16 cellular contexts compared by ENCODE assay signal in genomic region chr19:14509382-14509781, GRCh38. TPM values are rescaled to one million over a fixed set of nuclear protein-coding genes. Genes with fewer than 3 reads are reported as not detected.
DNase-seq lines count a peak whose midpoint lies in the region; ATAC-seq and TF ChIP-seq lines count a peak whose summit lies in the region.
"Had no signal": no experiment of that assay in that cellular context is flagged by ENCODE, and none has a peak within 500 bp of the region (broad histone marks: within the 10 kb centered on the region; RNA-seq: fewer than 3 reads in every experiment).

No MANE protein-coding gene starts in this region.

- TF ChIP-seq CTCF in right atrium auricular region (IDR thresholded peaks at IDR 0.05) (no peak), type B pancreatic cell (conservative IDR thresholded peaks at IDR 0.05) (no peak), right lobe of liver (IDR thresholded peaks at IDR 0.05) (no peak)

- H3K4me1 Mint-ChIP-seq in T-cell (peaks cover 66 to 71% (median 70%) of the 10 kb centered on the region in 3 donors), type B pancreatic cell (ENCODE audit: unreplicated experiment) (peaks cover 34% of the 10 kb centered on the region)
- peaks cover 35 to 58% (median 42%) of the 10 kb centered on the region in 3 donors for H3K4me1 Mint-ChIP-seq in CD8-positive, alpha-beta memory T cell

- H3K9me3 ChIP-seq in right atrium auricular region (no peaks in the 10 kb centered on the region), right lobe of liver (no peaks in the 10 kb centered on the region)
- no peaks in the 10 kb centered on the region for H3K9me3 ChIP-seq in CD8-positive, alpha-beta memory T cell (ENCODE audit: low read length)

- peaks cover under 1% of the 10 kb centered on the region in 2 donors for H3K36me3 Mint-ChIP-seq in activated naive CD4-positive, alpha-beta T cell treated with anti-CD3 and anti-CD28 coated beads, Interleukin-2, amount 50 U/mL, for 72 hours
- no peaks in the 10 kb centered on the region for H3K36me3 Mint-ChIP-seq in T-cell
- no peaks in the 10 kb centered on the region for H3K36me3 Mint-ChIP-seq in type B pancreatic cell
- H3K36me3 Mint-ChIP-seq in CD8-positive, alpha-beta memory T cell, result peaks cover 0 to 15% (median 0%) of the 10 kb centered on the region in 3 donors

- peaks cover 8% of the 10 kb centered on the region for H3K36me3 ChIP-seq in right atrium auricular region
- peaks cover 0 to 4% (median 2%) of the 10 kb centered on the region in 4 donors for H3K36me3 ChIP-seq in right lobe of liver
- H3K36me3 ChIP-seq in CD8-positive, alpha-beta memory T cell (ENCODE audit: insufficient read depth, low read length), result peaks cover 6% of the 10 kb centered on the region

- H3K4me3 ChIP-seq in right atrium auricular region (no peak overlapping the region), right lobe of liver (no peak overlapping the region)
- no peak overlapping the region for H3K4me3 ChIP-seq in CD8-positive, alpha-beta memory T cell (ENCODE audit: low read length)

- H3K4me3 Mint-ChIP-seq in T-cell, result peak overlapping the region in 1 of 3 donors; percentile 16
- H3K4me3 Mint-ChIP-seq in type B pancreatic cell, result peak overlapping the region; percentile 60
- H3K4me3 Mint-ChIP-seq in CD8-positive, alpha-beta memory T cell, result no peak overlapping the region

- intact Hi-C loops in right lobe of liver (cut with DNase I), result loop anchor here in 1 of 2 donors (10.0 kb wide), 1 partner anchor 45 kb away; no protein-coding TSS in a partner anchor

- no peak for TF ChIP-seq POLR2A in right lobe of liver (IDR thresholded peaks at IDR 0.05)

- H3K27ac Mint-ChIP-seq in activated naive CD4-positive, alpha-beta T cell treated with anti-CD3 and anti-CD28 coated beads, Interleukin-2, amount 50 U/mL, for 72 hours, result peak overlapping the region; percentile 16 to 34
- H3K27ac Mint-ChIP-seq in T-cell (peak overlapping the region; percentile 75 to 79), type B pancreatic cell (peak overlapping the region; percentile 100)
- peak overlapping the region in 4 of 8 donors; percentile 29 to 92 (median 56) for H3K27ac Mint-ChIP-seq in CD8-positive, alpha-beta memory T cell

- no peak for DNase-seq in activated naive CD4-positive, alpha-beta T cell treated with anti-CD3 and anti-CD28 coated beads, Interleukin-2, amount 50 U/mL, for 72 hours (ENCODE audit: low spot score in 2 of 2)
- DNase-seq in activated naive CD4-positive, alpha-beta T cell (lab: John Stamatoyannopoulos, UW), result no peak
- no peak for DNase-seq in T-cell
- DNase-seq in right atrium auricular region (ENCODE audit: low spot score), result no peak
- no peak for DNase-seq in type B pancreatic cell (ENCODE audit: extremely low spot score, unreplicated experiment)
- DNase-seq in cerebellar nuclear complex (lab: John Stamatoyannopoulos, UW), result no peak
- no peak for DNase-seq in right lobe of liver
- no peak for DNase-seq in CD8-positive, alpha-beta memory T cell
- DNase-seq: activated T-cell treated with anti-CD3 and anti-CD28 coated beads for 4 hours, anterior cingulate cortex, dermis blood vessel endothelial cell, DMS 273 treated with DMSO at 0.1 percent for 48 hours, left colon, NCI-H1930, NCI-H526 had no signal

- CTCF ChIA-PET in T-cell (lab: Charles Lee), result interaction anchor here (0.5 to 1.7 kb wide), 4 partner anchors 14 to 50 kb away, joined by 3 to 4 read pairs (median 4); partner anchors contain the start of gene GIPC1 (in 1 of the 2)
- CTCF ChIA-PET in CD8-positive, alpha-beta memory T cell (lab: Charles Lee), result interaction anchor here (1.3 to 1.4 kb wide), 2 partner anchors 11 to 14 kb away, joined by 3 to 5 read pairs; no protein-coding TSS in a partner anchor

- ATAC-seq in activated naive CD4-positive, alpha-beta T cell treated with anti-CD3 and anti-CD28 coated beads, Interleukin-2, amount 50 U/mL, for 72 hours, result no peak
- no peak for ATAC-seq in T-cell (replicated peaks in 1 of 4)
- ATAC-seq in right lobe of liver, result no peak
- ATAC-seq: activated CD4-positive, CD25-positive, alpha-beta regulatory T cell treated with anti-CD3 and anti-CD28 coated beads, Interleukin-2, amount 50 U/mL, for 24 hours; left colon had no signal

- H3K27me3 Mint-ChIP-seq in T-cell, result no peaks in the 10 kb centered on the region
- peaks cover 3% of the 10 kb centered on the region for H3K27me3 Mint-ChIP-seq in type B pancreatic cell
- H3K27me3 Mint-ChIP-seq in CD8-positive, alpha-beta memory T cell, result peaks cover 0 to 2% of the 10 kb centered on the region in 2 donors

- H3K27ac ChIP-seq in right atrium auricular region (peak overlapping the region; percentile 52 to 53), right lobe of liver (no peak overlapping the region)
- no peak overlapping the region for H3K27ac ChIP-seq in CD8-positive, alpha-beta memory T cell (ENCODE audit: low read depth, low read length)

- H3K4me1 ChIP-seq in right atrium auricular region (peaks cover 0 to 18% of the 10 kb centered on the region in 2 donors), right lobe of liver (peaks cover 0 to 44% (median 15%) of the 10 kb centered on the region in 4 donors)
- peaks cover 61% of the 10 kb centered on the region for H3K4me1 ChIP-seq in CD8-positive, alpha-beta memory T cell (ENCODE audit: insufficient read depth, low read length)

- H3K9me3 Mint-ChIP-seq in activated naive CD4-positive, alpha-beta T cell treated with anti-CD3 and anti-CD28 coated beads, Interleukin-2, amount 50 U/mL, for 72 hours, result no peaks in the 10 kb centered on the region
- no peaks in the 10 kb centered on the region for H3K9me3 Mint-ChIP-seq in T-cell
- H3K9me3 Mint-ChIP-seq in type B pancreatic cell, result no peaks in the 10 kb centered on the region
- no peaks in the 10 kb centered on the region for H3K9me3 Mint-ChIP-seq in CD8-positive, alpha-beta memory T cell

- no CpG with 5 or more reads among the region's 4 CpGs for WGBS in right lobe of liver (ENCODE audit: insufficient coverage, low coverage, low lambda C conversion rate, missing lambda C conversion rate)

- H3K27me3 ChIP-seq in right atrium auricular region (no peaks in the 10 kb centered on the region), right lobe of liver (no peaks in the 10 kb centered on the region)
- H3K27me3 ChIP-seq in CD8-positive, alpha-beta memory T cell (ENCODE audit: insufficient read depth, low read length, poor library complexity, severe bottlenecking), result no peaks in the 10 kb centered on the region

- POLR2A ChIA-PET in T-cell (lab: Charles Lee), result interaction anchor here (1.0 to 2.2 kb wide), 2 partner anchors 9 to 27 kb away, joined by 7 to 13 read pairs; partner anchors contain the start of gene DNAJB1 (in 1 of the 2)
- POLR2A ChIA-PET in CD8-positive, alpha-beta memory T cell (lab: Charles Lee), result interaction anchor here (0.8 to 1.8 kb wide), 3 partner anchors 9 to 12 kb away, joined by 6 to 15 read pairs (median 7); partner anchors contain the start of gene DNAJB1

RNA-seq across cellular contexts. Expression of gene DNAJB1, which starts 8.8 kb away (rescaled TPM):
- total RNA-seq in activated naive CD4-positive, alpha-beta T cell treated with anti-CD3 and anti-CD28 coated beads, Interleukin-2, amount 50 U/mL, for 72 hours, result 100 to 1,000 TPM in 1 of 2 donors, 10 to 100 TPM in 1; 59.5 to 124 TPM
- total RNA-seq in T-cell (100 to 1,000 TPM; 158 to 575 (median 165) TPM), right atrium auricular region (10 to 100 TPM; 36.5 to 52.9 TPM), type B pancreatic cell (ENCODE audit: low replicate concordance) (142 and 277 TPM in 2 replicates), right lobe of liver (10 to 100 TPM; 35.7 to 76.8 (median 52.1) TPM)
- 100 to 1,000 TPM in 1 of 2 experiments, 10 to 100 TPM in 1; 98.6 to 103 TPM for total RNA-seq in CD8-positive, alpha-beta memory T cell
- 385 TPM for polyA plus RNA-seq in CD8-positive, alpha-beta memory T cell

RNA-seq across cellular contexts. Expression of gene GIPC1, which starts 13.5 kb away (rescaled TPM):
- total RNA-seq in activated naive CD4-positive, alpha-beta T cell treated with anti-CD3 and anti-CD28 coated beads, Interleukin-2, amount 50 U/mL, for 72 hours, result 10 to 100 TPM; 24.8 to 33.3 TPM
- total RNA-seq in T-cell (10 to 100 TPM; 27.5 to 44.4 (median 35.4) TPM), right atrium auricular region (10 to 100 TPM; 49.6 to 58.2 TPM), type B pancreatic cell (ENCODE audit: low replicate concordance) (123 and 308 TPM in 2 replicates), right lobe of liver (10 to 100 TPM; 25.2 to 63.5 (median 29.8) TPM)
- total RNA-seq in CD8-positive, alpha-beta memory T cell, result 10 to 100 TPM; 32.7 to 36.7 TPM
- polyA plus RNA-seq in CD8-positive, alpha-beta memory T cell, result 43.4 TPM

RNA-seq across cellular contexts. Expression of gene TECR, which starts 20.0 kb away (rescaled TPM):
- 100 to 1,000 TPM; 116 to 118 TPM for total RNA-seq in activated naive CD4-positive, alpha-beta T cell treated with anti-CD3 and anti-CD28 coated beads, Interleukin-2, amount 50 U/mL, for 72 hours
- total RNA-seq in T-cell (100 to 1,000 TPM; 137 to 207 (median 171) TPM), right atrium auricular region (10 to 100 TPM; 60.3 to 63.9 TPM), type B pancreatic cell (ENCODE audit: low replicate concordance) (171 and 240 TPM in 2 replicates), right lobe of liver (10 to 100 TPM; 37.9 to 99.0 (median 77.0) TPM)
- 100 to 1,000 TPM; 114 to 123 TPM for total RNA-seq in CD8-positive, alpha-beta memory T cell
- 268 TPM for polyA plus RNA-seq in CD8-positive, alpha-beta memory T cell

RNA-seq across cellular contexts. Expression of gene PTGER1, which starts 34.2 kb away (rescaled TPM):
- total RNA-seq in activated naive CD4-positive, alpha-beta T cell treated with anti-CD3 and anti-CD28 coated beads, Interleukin-2, amount 50 U/mL, for 72 hours, result under 1 TPM; 0.20 to 0.97 TPM
- total RNA-seq in T-cell, result under 1 TPM in 2 of 5 donors, not detected in 3; 0.23 to 0.25 TPM
- not detected for total RNA-seq in right atrium auricular region
- total RNA-seq in type B pancreatic cell (ENCODE audit: low replicate concordance), result 0.56 and 1.0 TPM in 2 replicates
- under 1 TPM in 4 of 6 experiments, not detected in 2; 0.16 to 0.32 (median 0.29) TPM for total RNA-seq in right lobe of liver
- total RNA-seq in CD8-positive, alpha-beta memory T cell, result not detected
- polyA plus RNA-seq in CD8-positive, alpha-beta memory T cell, result not detected

Comparison
In these comparisons a context has a peak if more than half of its experiments do, and no peak if none do; other contexts are left out.
1. H3K27ac ChIP-seq: peak in right atrium auricular region (2 of 2); none in right lobe of liver (0 of 3) and CD8-positive, alpha-beta memory T cell (single experiment).